23 cellular contexts compared by ENCODE assay signal in genomic region chr2:169712791-169713227, GRCh38. TPM values are rescaled to one million over a fixed set of nuclear protein-coding genes. Genes with fewer than 3 reads are reported as not detected.
DNase-seq lines count a peak whose midpoint lies in the region; ATAC-seq, FAIRE-seq and TF ChIP-seq lines count a peak whose summit lies in the region.
"Had no signal": no experiment of that assay in that cellular context is flagged by ENCODE, and none has a peak within 500 bp of the region (broad histone marks: within the 10 kb centered on the region; RNA-seq: fewer than 3 reads in every experiment).

No MANE protein-coding gene starts in this region.

- no peaks in the 10 kb centered on the region for H4K20me1 ChIP-seq in HepG2 (ENCODE audit: insufficient read depth, low read length)
- H4K20me1 ChIP-seq: BLaER1 had no signal

- ATAC-seq in HepG2 (no peak), right lobe of liver (no peak), HG03521 (IDR thresholded peaks at IDR 0.05; ENCODE audit: unreplicated experiment) (no peak)
- no peak for ATAC-seq in activated T-cell treated with anti-CD3 and anti-CD28 coated beads, Interleukin-2, amount 50 U/mL, for 4 hours
- ATAC-seq: A549, HCT116 had no signal

- H3K27me3 Mint-ChIP-seq in activated T-cell treated with anti-CD3 and anti-CD28 coated beads, Interleukin-2, amount 50 U/mL, for 4 hours (ENCODE audit: low read depth): no peaks in the 10 kb centered on the region
- H3K27me3 Mint-ChIP-seq: CD4-positive, alpha-beta memory T cell had no signal

- H3K4me3 Mint-ChIP-seq in activated T-cell treated with anti-CD3 and anti-CD28 coated beads, Interleukin-2, amount 50 U/mL, for 4 hours: no peak overlapping the region
- H3K4me3 Mint-ChIP-seq: CD14-positive monocyte; CD4-positive, alpha-beta memory T cell; HFFc6 had no signal

- H3K4me1 Mint-ChIP-seq in activated T-cell treated with anti-CD3 and anti-CD28 coated beads, Interleukin-2, amount 50 U/mL, for 4 hours (ENCODE audit: low read depth): no peaks in the 10 kb centered on the region
- H3K4me1 Mint-ChIP-seq: CD4-positive, alpha-beta memory T cell had no signal

- H3K27me3 ChIP-seq in HepG2 (ENCODE audit: control insufficient read depth in 1 of 2, insufficient read depth in 2 of 2, low read length in 2 of 2) (no peaks in the 10 kb centered on the region), right lobe of liver (no peaks in the 10 kb centered on the region), mesenchymal stem cell (ENCODE audit: control insufficient read depth in 1 of 2, insufficient read depth in 1 of 2, low read length in 2 of 2) (no peaks in the 10 kb centered on the region), rectal smooth muscle tissue (ENCODE audit: control insufficient read depth, insufficient read depth, low read length) (no peaks in the 10 kb centered on the region), spleen (replicated peaks in 1 of 7) (no peaks in the 10 kb centered on the region)
- H3K27me3 ChIP-seq: BLaER1 had no signal

- TF ChIP-seq EP300 in HepG2 (IDR thresholded peaks at IDR 0.05; ENCODE audit: low read depth in 2 of 2, low read length in 2 of 2) (no peak), HepG2 (CRISPR knock-in tag; IDR thresholded peaks at IDR 0.05; ENCODE audit: borderline replicate concordance) (no peak)

- CTCF ChIA-PET in HepG2 (lab: Yijun Ruan, JAX; ENCODE audit: low intra/inter-chr PET ratio, low total read pairs): no interaction called here

- POLR2A ChIA-PET in HepG2 (lab: Yijun Ruan, JAX): interaction anchor here (1.4 kb wide), 1 partner anchor 8 kb away, joined by 3 read pairs; no protein-coding TSS in a partner anchor

- H2BK120ac ChIP-seq in mesenchymal stem cell (ENCODE audit: low read depth, low read length): no peak overlapping the region

- H3K23ac ChIP-seq in mesenchymal stem cell (ENCODE audit: low read length in 2 of 2): no peak overlapping the region

- H3K4me3 ChIP-seq in HepG2 (replicated peaks in 1 of 3; ENCODE audit: insufficient read depth in 1 of 3, low read depth in 2 of 3, low read length in 3 of 3) (no peak overlapping the region), right lobe of liver (no peak overlapping the region), mesenchymal stem cell (ENCODE audit: insufficient read depth in 1 of 2, low read depth in 1 of 2, low read length in 2 of 2) (no peak overlapping the region), rectal smooth muscle tissue (ENCODE audit: low read length) (peak overlapping the region; percentile 10), spleen (no peak overlapping the region)
- H3K4me3 ChIP-seq: A549, BLaER1, GM23248 had no signal

- H3K36me3 ChIP-seq in HepG2 (replicated peaks in 1 of 2; ENCODE audit: control insufficient read depth in 1 of 2, insufficient read depth in 2 of 2, low read length in 2 of 2) (0 out of 5 replicates have a peak, but pooled peaks cover 0 to 8% of the 10 kb centered on the region in 2 experiments), right lobe of liver (no peaks in the 10 kb centered on the region), mesenchymal stem cell (ENCODE audit: control insufficient read depth in 1 of 2, insufficient read depth in 2 of 2, low read depth in 1 of 2, low read length in 2 of 2) (no peaks in the 10 kb centered on the region), rectal smooth muscle tissue (ENCODE audit: control insufficient read depth, insufficient read depth, low read length) (no peaks in the 10 kb centered on the region), spleen (no peaks in the 10 kb centered on the region)

- no peak overlapping the region for H2AFZ ChIP-seq in HepG2 (ENCODE audit: low read length)
- no peak overlapping the region for H2AFZ ChIP-seq in mesenchymal stem cell (ENCODE audit: low read depth, low read length)
- H2AFZ ChIP-seq: GM23248 had no signal

- no peak overlapping the region for H4K8ac ChIP-seq in mesenchymal stem cell (ENCODE audit: low read length)

- peak overlapping the region; percentile 65 for H4K91ac ChIP-seq in mesenchymal stem cell (ENCODE audit: low read length)

- H3K36me3 Mint-ChIP-seq in activated T-cell treated with anti-CD3 and anti-CD28 coated beads, Interleukin-2, amount 50 U/mL, for 4 hours (ENCODE audit: insufficient read depth): peaks cover 6% of the 10 kb centered on the region
- H3K36me3 Mint-ChIP-seq: CD14-positive monocyte had no signal

- H3K79me1 ChIP-seq in mesenchymal stem cell (replicated peaks; ENCODE audit: low read length, poor library complexity, severe bottlenecking): no peaks in the 10 kb centered on the region

- H3K18ac ChIP-seq in mesenchymal stem cell (ENCODE audit: low read depth in 1 of 2, low read length in 2 of 2): no peak overlapping the region

- peak; percentile 65 for DNase-seq in HepG2 (ENCODE audit: low spot score)
- no peak for DNase-seq in right lobe of liver
- no peak for DNase-seq in mesenchymal stem cell
- no peak for DNase-seq in spleen
- DNase-seq in activated T-cell treated with anti-CD3 and anti-CD28 coated beads, Interleukin-2, amount 50 U/mL, for 4 hours: no peak
- DNase-seq: CD4-positive, alpha-beta memory T cell; DMS153; DMS79; GDM1; GM23248; HFFc6 had no signal

- H2BK12ac ChIP-seq in mesenchymal stem cell (ENCODE audit: low read length in 2 of 2): no peak overlapping the region

- 91% methylated on average over 8 of the region's 9 CpGs for WGBS in HepG2 (ENCODE audit: low lambda C conversion rate)
- WGBS in right lobe of liver (ENCODE audit: insufficient coverage, low coverage, low lambda C conversion rate, missing lambda C conversion rate): 95% methylated on average over 4 of the region's 9 CpGs
- 96% methylated on average over 9 of the region's 9 CpGs for WGBS in mesenchymal stem cell
- WGBS in spleen, 5 donors: 93 to 100% (median 93%) methylated on average over 8 to 9 of the region's 9 CpGs

- TF ChIP-seq RAD21 in HepG2 (CRISPR knock-in tag; IDR thresholded peaks at IDR 0.05): no peak; the same call in 1 of the 2 replicates

- FAIRE-seq in HepG2 (lab: Jason Lieb, UNC): no peak
- FAIRE-seq: A549, GM12892, GM18507 had no signal

- no TSS peak for BruUV-seq in HepG2 (replicated peaks; lab: Mats Ljungman, UMichigan)

- H3K79me2 ChIP-seq in HepG2 (ENCODE audit: insufficient read depth, low read length): no peaks in the 10 kb centered on the region

- in situ Hi-C loops in HepG2 (cut with HindIII; ENCODE audit: extremely low pct_ligation_motif_present, low pct_unique_long_range_greater_than_20kb): no loop called here

- H3K4ac ChIP-seq in mesenchymal stem cell (ENCODE audit: low read depth in 1 of 2, low read length in 2 of 2): no peak overlapping the region

- peak; percentile 28 for TF ChIP-seq CTCF in HepG2 (CRISPR knock-in tag; IDR thresholded peaks at IDR 0.05)
- no peak for TF ChIP-seq CTCF in right lobe of liver (IDR thresholded peaks at IDR 0.05)
- no peak for TF ChIP-seq CTCF in spleen (IDR thresholded peaks at IDR 0.05 in 8 of 11, conservative IDR thresholded peaks at IDR 0.05 in 3 of 11)

- H3K27ac ChIP-seq in HepG2 (ENCODE audit: extremely low read length, insufficient read depth, low read length): no peak overlapping the region
- no peak overlapping the region for H3K27ac ChIP-seq in right lobe of liver
- H3K27ac ChIP-seq in mesenchymal stem cell (ENCODE audit: low read length, poor library complexity, severe bottlenecking): no peak overlapping the region
- no peak overlapping the region for H3K27ac ChIP-seq in rectal smooth muscle tissue (ENCODE audit: low read depth, low read length)
- no peak overlapping the region for H3K27ac ChIP-seq in spleen
- H3K27ac ChIP-seq: 22Rv1, BLaER1, GM23248 had no signal

- H2BK5ac ChIP-seq in mesenchymal stem cell (ENCODE audit: low read depth, low read length, poor library complexity, severe bottlenecking): no peak overlapping the region

- peaks cover 9% of the 10 kb centered on the region for H3K9me3 Mint-ChIP-seq in activated T-cell treated with anti-CD3 and anti-CD28 coated beads, Interleukin-2, amount 50 U/mL, for 4 hours
- H3K9me3 Mint-ChIP-seq: HFFc6 had no signal

- no peak overlapping the region for H2BK15ac ChIP-seq in mesenchymal stem cell (ENCODE audit: low read depth, poor library complexity, severe bottlenecking)

- H3K9me3 ChIP-seq in HepG2 (ENCODE audit: low read length) (no peaks in the 10 kb centered on the region), right lobe of liver (no peaks in the 10 kb centered on the region), mesenchymal stem cell (ENCODE audit: control insufficient read depth, low read length) (no peaks in the 10 kb centered on the region), spleen (peaks cover 0 to 8% (median 0%) of the 10 kb centered on the region in 8 donors)
- H3K9me3 ChIP-seq: A549 had no signal

- H3K4me2 ChIP-seq in HepG2 (ENCODE audit: low read depth, low read length): no peak overlapping the region
- no peak overlapping the region for H3K4me2 ChIP-seq in mesenchymal stem cell (ENCODE audit: low read length, poor library complexity, severe bottlenecking)
- H3K4me2 ChIP-seq: A549, BLaER1 had no signal

- H3K14ac ChIP-seq in mesenchymal stem cell (ENCODE audit: low read length in 2 of 2): no peak overlapping the region

- TF ChIP-seq POLR2A in HepG2 (IDR thresholded peaks at IDR 0.05; ENCODE audit: insufficient read depth in 1 of 2, low read depth in 2 of 2, low read length in 2 of 2) (peak in 1 of 2 experiments; percentile 11; a peak in 1 of 4 replicates), right lobe of liver (IDR thresholded peaks at IDR 0.05) (no peak), spleen (IDR thresholded peaks at IDR 0.05) (no peak)

- H3K9ac ChIP-seq in HepG2 (ENCODE audit: insufficient read depth, low read depth, low read length) (no peak overlapping the region), mesenchymal stem cell (ENCODE audit: low read length) (no peak overlapping the region), rectal smooth muscle tissue (ENCODE audit: low read length) (no peak overlapping the region)
- H3K9ac ChIP-seq: BLaER1, GM23248 had no signal

- no peak overlapping the region for H2AK5ac ChIP-seq in mesenchymal stem cell (ENCODE audit: low read length, severe bottlenecking)

- H3K4me1 ChIP-seq in HepG2 (ENCODE audit: insufficient read depth, low read length) (peaks cover 60% of the 10 kb centered on the region), right lobe of liver (peaks cover 0 to 9% (median 4%) of the 10 kb centered on the region in 4 donors), mesenchymal stem cell (ENCODE audit: control insufficient read depth, insufficient read depth, low read depth, low read length) (peaks cover 9% of the 10 kb centered on the region), rectal smooth muscle tissue (ENCODE audit: control insufficient read depth, insufficient read depth, low read length) (peaks cover 26% of the 10 kb centered on the region), spleen (peaks cover 0 to 15% (median 3%) of the 10 kb centered on the region in 6 donors)
- H3K4me1 ChIP-seq: BLaER1 had no signal

- intact Hi-C loops in HepG2 (cut with micrococcal nuclease; ENCODE audit: unreplicated experiment): no loop called here
- intact Hi-C loops in right lobe of liver (cut with DNase I): no loop called here
- intact Hi-C loops in spleen (cut with DNase I; ENCODE audit: low total_unique reads): no loop called here

RNA-seq across cellular contexts. Expression of gene PHOSPHO2, which starts 18.5 kb away (rescaled TPM):
- total RNA-seq in HepG2 (2016; rRNA removed; fragmentation: Illumina TruSeq; extraction: Trizol) (11.4 and 14.6 TPM in 2 replicates), right lobe of liver (1 to 10 TPM; 1.8 to 5.6 (median 2.8) TPM), spleen (1 to 10 TPM; 3.4 to 6.9 (median 4.4) TPM)
- total RNA-seq in HepG2 (2016; cell fraction: cytosol; rRNA removed; fragmentation: Illumina TruSeq; extraction: Trizol; ENCODE audit: low read depth): 3.4 and 4.3 TPM in 2 replicates
- 10.8 and 13.8 TPM in 2 replicates for total RNA-seq in HepG2 (2016; cell fraction: insoluble cytoplasmic fraction; rRNA removed; fragmentation: Illumina TruSeq; extraction: Trizol)
- total RNA-seq in HepG2 (2016; cell fraction: membrane; rRNA removed; fragmentation: Illumina TruSeq; extraction: Trizol): 7.5 and 11.0 TPM in 2 replicates
- total RNA-seq in HepG2 (2016; cell fraction: nucleus; rRNA removed; fragmentation: Illumina TruSeq; extraction: Trizol): 24.5 and 26.6 TPM in 2 replicates
- polyA plus RNA-seq in HepG2 (2011; rRNA removed) (4.8 and 6.1 TPM in 2 replicates), spleen (1 to 10 TPM; 1.2 to 2.3 (median 2.1) TPM)
- polyA plus RNA-seq in HepG2 (2011; cell fraction: cytosol; rRNA removed): 2.0 and 2.6 TPM in 2 replicates
- 5.9 and 7.6 TPM in 2 replicates for polyA plus RNA-seq in HepG2 (2011; cell fraction: nucleus; rRNA removed)
- 8.5 and 13.0 TPM in 2 replicates for polyA plus RNA-seq in HepG2 (2012)
- 7.1 and 9.6 TPM in 2 replicates for polyA plus RNA-seq in HepG2 (2016; cell fraction: cytosol; fragmentation: Illumina TruSeq; extraction: Trizol; ENCODE audit: low read depth)
- polyA plus RNA-seq in HepG2 (2016; cell fraction: insoluble cytoplasmic fraction; fragmentation: Illumina TruSeq; extraction: Trizol; ENCODE audit: low read depth): 12.8 and 16.8 TPM in 2 replicates
- 9.5 and 11.4 TPM in 2 replicates for polyA plus RNA-seq in HepG2 (2016; cell fraction: membrane; fragmentation: Illumina TruSeq; extraction: Trizol; ENCODE audit: low read depth)
- 16.2 and 18.6 TPM in 2 replicates for polyA plus RNA-seq in HepG2 (2016; cell fraction: nucleus; fragmentation: Illumina TruSeq; extraction: Trizol; ENCODE audit: insufficient read depth, low read depth)
- polyA minus RNA-seq in HepG2 (2011; rRNA and poly(A)+ RNA removed; ENCODE audit: low replicate concordance): 0.30 and 0.96 TPM in 2 replicates
- 3.1 and 3.5 TPM in 2 replicates for polyA minus RNA-seq in HepG2 (2011; cell fraction: cytosol; rRNA and poly(A)+ RNA removed)
- 28.7 and 32.4 TPM in 2 replicates for polyA minus RNA-seq in HepG2 (2011; cell fraction: nucleus; rRNA and poly(A)+ RNA removed)
- 1.5 TPM for polyA plus RNA-seq in mesenchymal stem cell (2013, experiment 1 of 2)
- 1.5 TPM for polyA plus RNA-seq in mesenchymal stem cell (2013, experiment 2 of 2)
- 1 to 10 TPM; 2.7 to 4.6 (median 3.5) TPM for total RNA-seq in activated T-cell treated with anti-CD3 and anti-CD28 coated beads, Interleukin-2, amount 50 U/mL, for 4 hours

RNA-seq across cellular contexts. Expression of gene CFAP210, which starts 18.6 kb away (rescaled TPM):
- total RNA-seq in HepG2 (2016; rRNA removed; fragmentation: Illumina TruSeq; extraction: Trizol) (0.14 and 0.18 TPM in 2 replicates), right lobe of liver (under 1 TPM in 1 of 6 experiments, not detected in 5; 0.86 TPM), spleen (not detected)
- 0.35 TPM in 1 of 2 replicates, not detected in the other for total RNA-seq in HepG2 (2016; cell fraction: cytosol; rRNA removed; fragmentation: Illumina TruSeq; extraction: Trizol; ENCODE audit: low read depth)
- total RNA-seq in HepG2 (2016; cell fraction: insoluble cytoplasmic fraction; rRNA removed; fragmentation: Illumina TruSeq; extraction: Trizol): 0.07 TPM in 1 of 2 replicates, not detected in the other
- total RNA-seq in HepG2 (2016; cell fraction: membrane; rRNA removed; fragmentation: Illumina TruSeq; extraction: Trizol): not detected in 2 replicates
- not detected in 2 replicates for total RNA-seq in HepG2 (2016; cell fraction: nucleus; rRNA removed; fragmentation: Illumina TruSeq; extraction: Trizol)
- polyA plus RNA-seq in HepG2 (2011; rRNA removed) (not detected in 2 replicates), spleen (under 1 TPM in 2 of 3 donors, not detected in 1; 0.09 to 0.15 TPM)
- polyA plus RNA-seq in HepG2 (2011; cell fraction: cytosol; rRNA removed): not detected in 2 replicates
- polyA plus RNA-seq in HepG2 (2011; cell fraction: nucleus; rRNA removed): not detected in 2 replicates
- not detected in 2 replicates for polyA plus RNA-seq in HepG2 (2012)
- polyA plus RNA-seq in HepG2 (2016; cell fraction: cytosol; fragmentation: Illumina TruSeq; extraction: Trizol; ENCODE audit: low read depth): not detected in 2 replicates
- not detected in 2 replicates for polyA plus RNA-seq in HepG2 (2016; cell fraction: insoluble cytoplasmic fraction; fragmentation: Illumina TruSeq; extraction: Trizol; ENCODE audit: low read depth)
- not detected in 2 replicates for polyA plus RNA-seq in HepG2 (2016; cell fraction: membrane; fragmentation: Illumina TruSeq; extraction: Trizol; ENCODE audit: low read depth)
- polyA plus RNA-seq in HepG2 (2016; cell fraction: nucleus; fragmentation: Illumina TruSeq; extraction: Trizol; ENCODE audit: insufficient read depth, low read depth): not detected in 2 replicates
- not detected in 2 replicates for polyA minus RNA-seq in HepG2 (2011; rRNA and poly(A)+ RNA removed; ENCODE audit: low replicate concordance)
- polyA minus RNA-seq in HepG2 (2011; cell fraction: cytosol; rRNA and poly(A)+ RNA removed): not detected in 2 replicates
- not detected in 2 replicates for polyA minus RNA-seq in HepG2 (2011; cell fraction: nucleus; rRNA and poly(A)+ RNA removed)
- polyA plus RNA-seq in mesenchymal stem cell (2013, experiment 1 of 2): 0.17 TPM
- polyA plus RNA-seq in mesenchymal stem cell (2013, experiment 2 of 2): 0.15 TPM
- total RNA-seq in activated T-cell treated with anti-CD3 and anti-CD28 coated beads, Interleukin-2, amount 50 U/mL, for 4 hours: under 1 TPM in 2 of 3 donors, not detected in 1; 0.08 to 0.43 TPM
- total RNA-seq: CD4-positive, alpha-beta memory T cell; Daoy; GM23248; H4; HT-29 had no signal
- polyA plus RNA-seq: CD14-positive monocyte; CD4-positive, alpha-beta memory T cell had no signal

RNA-seq across cellular contexts. Expression of gene KLHL23, which starts 20.8 kb away (rescaled TPM):
- total RNA-seq in HepG2 (2016; rRNA removed; fragmentation: Illumina TruSeq; extraction: Trizol): 52.4 and 70.4 TPM in 2 replicates
- 3.8 and 4.0 TPM in 2 replicates for total RNA-seq in HepG2 (2016; cell fraction: cytosol; rRNA removed; fragmentation: Illumina TruSeq; extraction: Trizol; ENCODE audit: low read depth)
- total RNA-seq in HepG2 (2016; cell fraction: insoluble cytoplasmic fraction; rRNA removed; fragmentation: Illumina TruSeq; extraction: Trizol): 53.0 and 76.0 TPM in 2 replicates
- 21.1 and 22.5 TPM in 2 replicates for total RNA-seq in HepG2 (2016; cell fraction: membrane; rRNA removed; fragmentation: Illumina TruSeq; extraction: Trizol)
- total RNA-seq in HepG2 (2016; cell fraction: nucleus; rRNA removed; fragmentation: Illumina TruSeq; extraction: Trizol): 36.3 and 42.1 TPM in 2 replicates
- 23.2 and 26.1 TPM in 2 replicates for polyA plus RNA-seq in HepG2 (2011; rRNA removed)
- polyA plus RNA-seq in HepG2 (2011; cell fraction: cytosol; rRNA removed): 10.9 and 22.4 TPM in 2 replicates
- 8.3 and 11.2 TPM in 2 replicates for polyA plus RNA-seq in HepG2 (2011; cell fraction: nucleus; rRNA removed)
- polyA plus RNA-seq in HepG2 (2012): 30.0 and 30.2 TPM in 2 replicates
- polyA plus RNA-seq in HepG2 (2016; cell fraction: cytosol; fragmentation: Illumina TruSeq; extraction: Trizol; ENCODE audit: low read depth): 1.9 and 2.2 TPM in 2 replicates
- 48.0 and 49.5 TPM in 2 replicates for polyA plus RNA-seq in HepG2 (2016; cell fraction: insoluble cytoplasmic fraction; fragmentation: Illumina TruSeq; extraction: Trizol; ENCODE audit: low read depth)
- 9.5 and 10.3 TPM in 2 replicates for polyA plus RNA-seq in HepG2 (2016; cell fraction: membrane; fragmentation: Illumina TruSeq; extraction: Trizol; ENCODE audit: low read depth)
- 30.0 and 37.3 TPM in 2 replicates for polyA plus RNA-seq in HepG2 (2016; cell fraction: nucleus; fragmentation: Illumina TruSeq; extraction: Trizol; ENCODE audit: insufficient read depth, low read depth)
- polyA minus RNA-seq in HepG2 (2011; rRNA and poly(A)+ RNA removed; ENCODE audit: low replicate concordance): 5.5 and 20.6 TPM in 2 replicates
- polyA minus RNA-seq in HepG2 (2011; cell fraction: cytosol; rRNA and poly(A)+ RNA removed): 40.3 and 63.9 TPM in 2 replicates
- 38.0 and 58.4 TPM in 2 replicates for polyA minus RNA-seq in HepG2 (2011; cell fraction: nucleus; rRNA and poly(A)+ RNA removed)
- 1 to 10 TPM; 4.7 to 6.6 (median 6.0) TPM for total RNA-seq in right lobe of liver
- 1.8 TPM for polyA plus RNA-seq in mesenchymal stem cell (2013, experiment 1 of 2)
- polyA plus RNA-seq in mesenchymal stem cell (2013, experiment 2 of 2): 1.7 TPM
- total RNA-seq in spleen: 1 to 10 TPM; 1.4 to 3.3 (median 2.1) TPM
- polyA plus RNA-seq in spleen: 1 to 10 TPM in 1 of 3 donors, under 1 TPM in 2; 0.48 to 1.4 (median 0.86) TPM
- total RNA-seq in activated T-cell treated with anti-CD3 and anti-CD28 coated beads, Interleukin-2, amount 50 U/mL, for 4 hours: 1 to 10 TPM; 3.7 to 4.5 (median 4.3) TPM
